In the genomic region with DNA sequence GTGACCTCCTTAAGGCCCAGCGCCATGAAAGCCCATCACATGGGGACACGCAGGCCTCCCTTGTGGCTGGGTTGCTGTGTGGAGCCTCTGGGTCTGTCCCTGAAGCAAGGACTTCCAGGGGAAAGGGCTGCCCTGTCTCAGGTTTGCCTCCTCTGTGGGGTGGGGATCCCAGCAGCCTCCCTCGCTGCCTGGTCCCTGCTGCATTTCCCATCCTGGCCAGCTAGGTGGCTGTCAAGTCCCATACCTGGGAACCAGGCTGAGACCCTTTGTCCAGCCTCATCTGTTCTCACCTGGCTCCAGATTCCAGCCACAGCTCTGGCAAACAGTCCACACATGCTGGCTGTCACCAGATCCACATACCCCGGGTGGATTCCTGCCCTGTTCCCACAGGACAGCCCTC, we compare ENCODE assay signal across 1 cellular context.
TF ChIP-seq lines count a peak whose summit lies in the region.

No MANE protein-coding gene starts in this region.

TF ChIP-seq in H1, 55 proteins besides CTCF, POLR2A, EP300 and RAD21:
- TF ChIP-seq TEAD4 (IDR thresholded peaks at IDR 0.05; ENCODE audit: low read depth, low read length) (peak; percentile 33; the same call in 1 of the 2 replicates), TAF1 (IDR thresholded peaks at IDR 0.05; ENCODE audit: low read depth, low read length) (peak; percentile 44; the same call in 1 of the 2 replicates)
